Comparison of ENCODE assay signal across 8 cellular contexts in genomic region chr13:99087130-99087953, GRCh38.
DNase-seq lines count a peak whose midpoint lies in the region; ATAC-seq and TF ChIP-seq lines count a peak whose summit lies in the region.

No MANE protein-coding gene starts in this region.

- H3K27me3 Mint-ChIP-seq in T-helper 1 cell treated with Interleukin-12 subunit alpha and Interleukin-12 subunit beta and Interleukin-4 antibody, amounts not matched to agents 30 μg/mL and 1 μg/mL, for 36 hours (ENCODE audit: low read depth), result peaks cover 6% of the 10 kb centered on the region

- H3K4me1 Mint-ChIP-seq in T-helper 1 cell treated with Interleukin-12 subunit alpha and Interleukin-12 subunit beta and Interleukin-4 antibody, amounts not matched to agents 30 μg/mL and 1 μg/mL, for 36 hours (ENCODE audit: low read depth), result peaks cover 34% of the 10 kb centered on the region

- H3K9me3 Mint-ChIP-seq in T-helper 1 cell treated with Interleukin-12 subunit alpha and Interleukin-12 subunit beta and Interleukin-4 antibody, amounts not matched to agents 30 μg/mL and 1 μg/mL, for 36 hours, result no peaks in the 10 kb centered on the region

- peak overlapping the region; percentile 94 for H3K27ac Mint-ChIP-seq in T-helper 1 cell treated with Interleukin-12 subunit alpha and Interleukin-12 subunit beta and Interleukin-4 antibody, amounts not matched to agents 30 μg/mL and 1 μg/mL, for 36 hours

- H3K4me3 ChIP-seq in GM08714 (ENCODE audit: low read length), result peak overlapping the region; percentile 74
- H3K4me3 ChIP-seq in prostate gland, result peak overlapping the region; percentile 84

- TF ChIP-seq POLR2A in prostate gland (IDR thresholded peaks at IDR 0.05), result peak; percentile 90

- TF ChIP-seq CTCF in prostate gland (IDR thresholded peaks at IDR 0.05), result peak in 2 of 4 experiments; percentile 30 to 45

- H3K27ac ChIP-seq in angular gyrus (ENCODE audit: low read depth, low read length) (peak overlapping the region; percentile 89), prostate gland (peak overlapping the region; percentile 96 to 97)

- peak; percentile 80 for DNase-seq in NCI-H1105 (lab: John Stamatoyannopoulos, UW)
- peak; percentile 95 for DNase-seq in left ventricle myocardium superior
- DNase-seq in prostate gland (ENCODE audit: low spot score), result peak; percentile 91
- DNase-seq in ureter (ENCODE audit: low spot score), result peak; percentile 94

- intact Hi-C loops in left ventricle myocardium superior (cut with micrococcal nuclease) (no loop called here), prostate gland (cut with DNase I) (loop anchor here (5.0 kb wide), 1 partner anchor 115 kb away; the partner anchor contains the start of gene UBAC2)

- H3K4me1 ChIP-seq in prostate gland (replicated peaks), result peaks cover 4% of the 10 kb centered on the region

- no peaks in the 10 kb centered on the region for H3K36me3 ChIP-seq in prostate gland

- peak overlapping the region; percentile 94 for H3K4me3 Mint-ChIP-seq in T-helper 1 cell treated with Interleukin-12 subunit alpha and Interleukin-12 subunit beta and Interleukin-4 antibody, amounts not matched to agents 30 μg/mL and 1 μg/mL, for 36 hours

- H3K36me3 Mint-ChIP-seq in T-helper 1 cell treated with Interleukin-12 subunit alpha and Interleukin-12 subunit beta and Interleukin-4 antibody, amounts not matched to agents 30 μg/mL and 1 μg/mL, for 36 hours (ENCODE audit: low read depth), result peaks cover 1% of the 10 kb centered on the region

- ATAC-seq in HG02588 (IDR thresholded peaks at IDR 0.05; ENCODE audit: unreplicated experiment) (peak; percentile 85), left ventricle myocardium superior (peak; percentile 98)

- WGBS in prostate gland, result 0% methylated on average over 37 of the region's 89 CpGs

- H3K27me3 ChIP-seq in prostate gland (replicated peaks; ENCODE audit: insufficient read depth), result no peaks in the 10 kb centered on the region

- H3K9me3 ChIP-seq in prostate gland, result no peaks in the 10 kb centered on the region

Comparison
In these comparisons a context has a peak if more than half of its experiments do, and no peak if none do; other contexts are left out.
1. Peak in every context shown above with its lines: DNase-seq, ATAC-seq, H3K4me3 ChIP-seq and H3K27ac ChIP-seq.